ENCODE assay signal across 8 cellular contexts in genomic region chr5:149063017-149063687, GRCh38. TPM values are rescaled to one million over a fixed set of nuclear protein-coding genes. Genes with fewer than 3 reads are reported as not detected.
DNase-seq lines count a peak whose midpoint lies in the region; ATAC-seq and TF ChIP-seq lines count a peak whose summit lies in the region.

Gene SH3TC2 (minus strand): TSS chr5:149063062. CDS start chr5:149063022, 40 bp downstream.

- POLR2A ChIA-PET in WTC11 (lab: Charles Lee): no interaction called here

- H3K4me3 Mint-ChIP-seq in WTC11: no peak within 1 kb of the TSS

- peaks cover 2% of the 10 kb centered on the region; the same call in 1 of the 2 replicates for H3K36me3 Mint-ChIP-seq in WTC11

- no peak within 1 kb of the TSS for H3K9ac ChIP-seq in trophoblast cell (ENCODE audit: low read length)

- H3K4ac ChIP-seq in trophoblast cell (ENCODE audit: low read depth, low read length): no peak within 1 kb of the TSS

- H2AFZ ChIP-seq in trophoblast cell (ENCODE audit: insufficient read depth, low read length, poor library complexity): no peak within 1 kb of the TSS

- H2AK5ac ChIP-seq in trophoblast cell (ENCODE audit: low read length): no peak within 1 kb of the TSS

- no peak within 1 kb of the TSS for H3K23ac ChIP-seq in trophoblast cell (ENCODE audit: low read length)

- no peaks in the 10 kb centered on the region for H3K27me3 ChIP-seq in cardiac muscle cell
- H3K27me3 ChIP-seq in trophoblast cell (ENCODE audit: insufficient read depth, low read length): no peaks in the 10 kb centered on the region

- H2BK5ac ChIP-seq in trophoblast cell (ENCODE audit: low read depth, low read length, poor library complexity): peak within 1 kb of the TSS; percentile 18

- peak within 1 kb of the TSS; percentile 19 for H2BK12ac ChIP-seq in trophoblast cell (ENCODE audit: low read length)

- H3K36me3 ChIP-seq in cardiac muscle cell: no peaks in the 10 kb centered on the region
- no peaks in the 10 kb centered on the region for H3K36me3 ChIP-seq in trophoblast cell (ENCODE audit: control insufficient read depth in 1 of 2, insufficient read depth in 2 of 2, low read length in 2 of 2)

- no peak within 1 kb of the TSS for H4K12ac ChIP-seq in trophoblast cell (ENCODE audit: low read depth, low read length)

- H3K27me3 Mint-ChIP-seq in WTC11 (ENCODE audit: low read depth): no peaks in the 10 kb centered on the region

- peak; percentile 31 for DNase-seq in D341Med (ENCODE audit: low spot score)
- peak; percentile 66 for DNase-seq in WTC11 (ENCODE audit: low spot score)
- peak; percentile 77 to 83 for DNase-seq in cardiac muscle cell (ENCODE audit: low read depth in 1 of 2, low spot score in 1 of 2)
- peak; percentile 95 to 98 for DNase-seq in trophoblast cell
- DNase-seq in DMS153 treated with DMSO at 0.1 percent for 48 hours (lab: John Stamatoyannopoulos, UW; ENCODE audit: unreplicated experiment): no peak
- DNase-seq in NCI-H69 (lab: John Stamatoyannopoulos, UW): no peak
- DNase-seq in NCI-H1694 (lab: John Stamatoyannopoulos, UW): no peak

- CTCF ChIA-PET in WTC11 (lab: Charles Lee): interaction anchor here (0.6 to 2.7 kb wide), 5 partner anchors 28 to 332 kb away, joined by 3 to 10 read pairs (median 5); no protein-coding TSS in a partner anchor

- TF ChIP-seq CTCF in WTC11 (IDR thresholded peaks at IDR 0.05) (no peak), cardiac muscle cell (IDR thresholded peaks at IDR 0.05; ENCODE audit: low read depth, low read length) (no peak)

- no peak within 1 kb of the TSS for H3K18ac ChIP-seq in trophoblast cell (ENCODE audit: low read length)

- peak within 1 kb of the TSS; percentile 23 for H4K8ac ChIP-seq in trophoblast cell (ENCODE audit: low read depth, low read length)

- H3K27ac ChIP-seq in cardiac muscle cell (peak within 1 kb of the TSS; percentile 72), trophoblast cell (ENCODE audit: low read depth, low read length) (peak within 1 kb of the TSS; percentile 56)

- H3K79me2 ChIP-seq in trophoblast cell (ENCODE audit: control insufficient read depth, insufficient read depth, low read length, poor library complexity): no peaks in the 10 kb centered on the region

- peak within 1 kb of the TSS; percentile 53 for H4K91ac ChIP-seq in trophoblast cell (ENCODE audit: low read depth, low read length)

- peaks cover 15% of the 10 kb centered on the region for H3K4me1 Mint-ChIP-seq in WTC11

- H3K14ac ChIP-seq in trophoblast cell (ENCODE audit: low read length): no peak within 1 kb of the TSS

- H3K9me3 Mint-ChIP-seq in WTC11: peaks cover 14% of the 10 kb centered on the region

- H3K9me3 ChIP-seq in cardiac muscle cell (ENCODE audit: low read depth): no peaks in the 10 kb centered on the region
- H3K9me3 ChIP-seq in trophoblast cell (ENCODE audit: insufficient read depth, low read depth, low read length): peaks cover 1% of the 10 kb centered on the region

- ATAC-seq in WTC11: peak; percentile 99
- ATAC-seq in GM18867 (IDR thresholded peaks at IDR 0.05; ENCODE audit: unreplicated experiment): no peak

- H3K4me1 ChIP-seq in cardiac muscle cell (ENCODE audit: low read depth): peaks cover 24% of the 10 kb centered on the region
- H3K4me1 ChIP-seq in trophoblast cell (ENCODE audit: control insufficient read depth in 1 of 2, insufficient read depth in 2 of 2, low read length in 2 of 2): peaks cover 18 to 20% of the 10 kb centered on the region in 2 experiments

- H2BK120ac ChIP-seq in trophoblast cell (ENCODE audit: insufficient read depth, low read length, poor library complexity): peak within 1 kb of the TSS; percentile 19

- no CpG with 5 or more reads among the region's 9 CpGs for WGBS in trophoblast cell (ENCODE audit: extremely low coverage, insufficient coverage, insufficient read length)

- peaks cover 8% of the 10 kb centered on the region for H3K79me1 ChIP-seq in trophoblast cell (ENCODE audit: low read length)

- peak within 1 kb of the TSS; percentile 13 for H3K4me2 ChIP-seq in trophoblast cell (ENCODE audit: low read length)

- H3K4me3 ChIP-seq in cardiac muscle cell (no peak within 1 kb of the TSS), trophoblast cell (ENCODE audit: low read depth, low read length) (no peak within 1 kb of the TSS)

- no peak within 1 kb of the TSS for H3K27ac Mint-ChIP-seq in WTC11

TF ChIP-seq in WTC11, 78 proteins besides CTCF, POLR2A, EP300 and RAD21:
- TF ChIP-seq ZNF416 (CRISPR knock-in tag; IDR thresholded peaks at IDR 0.05): no peak
- no peak for TF ChIP-seq ELF4 (CRISPR knock-in tag; IDR thresholded peaks at IDR 0.05; ENCODE audit: low read depth)
- TF ChIP-seq FOXJ3 (CRISPR knock-in tag; IDR thresholded peaks at IDR 0.05; ENCODE audit: borderline replicate concordance): no peak
- TF ChIP-seq CREM (CRISPR knock-in tag; IDR thresholded peaks at IDR 0.05): no peak
- TF ChIP-seq RORB (CRISPR knock-in tag; IDR thresholded peaks at IDR 0.05): no peak
- no peak for TF ChIP-seq PRRX2 (CRISPR knock-in tag; IDR thresholded peaks at IDR 0.05)

RNA-seq across cellular contexts. Expression of gene SH3TC2, which starts in this region (rescaled TPM):
- total RNA-seq in WTC11 (2021) (0.18 to 0.78 TPM (median 0.61 TPM) in 3 replicates), cardiac muscle cell (1.3 and 4.7 TPM in 2 replicates)
- 0.78 and 0.85 TPM in 2 replicates for polyA plus RNA-seq in cardiac muscle cell
- 4.7 and 4.8 TPM in 2 replicates for polyA plus RNA-seq in trophoblast cell (2013)

Comparison
In these comparisons a context has a peak if more than half of its experiments do, and no peak if none do; other contexts are left out.
1. Peak in DNase-seq and ATAC-seq in WTC11; RNA of the gene not detected or under 1 TPM.
2. DNase-seq: peak in D341Med (single experiment), cardiac muscle cell (2 of 2) and trophoblast cell (2 of 2); none in DMS153 treated with DMSO at 0.1 percent for 48 hours (single experiment), NCI-H69 (single experiment) and NCI-H1694 (single experiment).